Comparison of ENCODE assay signal across 23 cellular contexts in the genomic region with DNA sequence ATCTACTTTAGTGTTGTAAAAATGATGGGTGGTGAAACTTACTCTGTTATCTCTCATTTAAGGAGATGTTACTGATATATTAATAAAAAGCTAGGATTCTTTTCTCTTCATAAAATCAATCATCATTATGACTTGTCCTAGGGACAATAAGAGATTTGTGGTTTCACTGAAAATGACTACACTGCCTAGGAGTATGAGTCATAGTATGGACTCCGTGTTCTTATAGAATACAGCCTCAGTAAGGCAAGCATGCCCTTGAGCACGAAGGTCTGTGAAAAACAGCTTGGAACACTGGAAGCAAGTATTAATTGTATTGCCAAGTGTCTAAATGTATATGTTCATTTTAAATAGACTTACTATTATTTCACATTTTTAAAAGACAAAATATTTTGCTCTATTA.
DNase-seq lines count a peak whose midpoint lies in the region; ATAC-seq, FAIRE-seq and TF ChIP-seq lines count a peak whose summit lies in the region.
"Had no signal": no experiment of that assay in that cellular context is flagged by ENCODE, and none has a peak within 500 bp of the region (broad histone marks: within the 10 kb centered on the region; RNA-seq: fewer than 3 reads in every experiment).

No MANE protein-coding gene starts in this region.

- H3K27me3 ChIP-seq in spleen (replicated peaks in 1 of 7) = no peaks in the 10 kb centered on the region
- H3K27me3 ChIP-seq: body of pancreas, upper lobe of right lung had no signal

- 53 to 72% (median 57%) methylated on average over 2 of the region's 2 CpGs for WGBS in spleen, 5 donors

- FAIRE-seq in GM12892 (lab: Jason Lieb, UNC) = no peak

- POLR2A ChIA-PET in RWPE1 (lab: Yijun Ruan, JAX; ENCODE audit: low non-redundant PET) = no interaction called here

- no peaks in the 10 kb centered on the region for H3K9me3 ChIP-seq in spleen
- H3K9me3 ChIP-seq: body of pancreas, psoas muscle, upper lobe of right lung had no signal

- intact Hi-C loops in spleen (cut with DNase I; ENCODE audit: low total_unique reads) = no loop called here
- intact Hi-C loops in Right ventricle myocardium superior (cut with DNase I) = no loop called here

- H3K27ac ChIP-seq in RWPE1 = no peak overlapping the region
- no peak overlapping the region for H3K27ac ChIP-seq in spleen
- H3K27ac ChIP-seq: body of pancreas, coronary artery, psoas muscle, upper lobe of right lung had no signal

- peak; percentile 73 for DNase-seq in HT1080 (ENCODE audit: low read depth)
- DNase-seq in RWPE1 (ENCODE audit: low spot score) = peak; percentile 3
- peak; percentile 54 for DNase-seq in epithelial cell of esophagus (ENCODE audit: low read depth)
- DNase-seq in renal cortical epithelial cell (ENCODE audit: low read depth) = peak; percentile 7
- no peak for DNase-seq in spleen
- no peak for DNase-seq in GM12892 (ENCODE audit: insufficient read length)
- no peak for DNase-seq in Right ventricle myocardium superior
- no peak for DNase-seq in NCI-H2227 (lab: John Stamatoyannopoulos, UW; ENCODE audit: unreplicated experiment)
- DNase-seq: activated CD4-positive, alpha-beta T cell treated with anti-CD3 and anti-CD28 coated beads, Interleukin-2, amount 50 U/mL, for 4 hours; activated naive CD4-positive, alpha-beta T cell treated with anti-CD3 and anti-CD28 coated beads, Interleukin-2, amount 50 U/mL, for 16 hours; activated T-cell treated with anti-CD3 and anti-CD28 coated beads, Interleukin-2, amount 50 U/mL, for 1 hour; body of pancreas; COR-L47; EL; midbrain; MM.1S; NCI-H1694 treated with DMSO at 0.1 percent for 48 hours; NCI-H446 treated with DMSO at 0.1 percent for 48 hours; psoas muscle; SHP77 treated with DMSO at 0.1 percent for 48 hours; T-helper 2 cell; upper lobe of right lung had no signal

- TF ChIP-seq POLR2A in spleen (IDR thresholded peaks at IDR 0.05) (no peak), GM12892 (IDR thresholded peaks at IDR 0.05; ENCODE audit: low read depth, low read length) (no peak)

- no peaks in the 10 kb centered on the region for H3K4me1 ChIP-seq in spleen
- H3K4me1 ChIP-seq: body of pancreas, psoas muscle, upper lobe of right lung had no signal

- CTCF ChIA-PET in RWPE1 (lab: Yijun Ruan, JAX) = interaction anchor here (0.6 kb wide), 1 partner anchor 1007 kb away, joined by 5 read pairs; no protein-coding TSS in a partner anchor

- no peak overlapping the region for H3K4me3 ChIP-seq in epithelial cell of esophagus (ENCODE audit: low read length)
- no peak overlapping the region for H3K4me3 ChIP-seq in spleen
- H3K4me3 ChIP-seq: body of pancreas, coronary artery, psoas muscle, upper lobe of right lung had no signal

- TF ChIP-seq CTCF in RWPE1 (conservative IDR thresholded peaks at IDR 0.05; ENCODE audit: low read depth) = no peak
- no peak for TF ChIP-seq CTCF in epithelial cell of esophagus (IDR thresholded peaks at IDR 0.05; ENCODE audit: insufficient read depth, low read depth, low read length, missing control alignments)
- TF ChIP-seq CTCF in spleen (IDR thresholded peaks at IDR 0.05 in 8 of 11, conservative IDR thresholded peaks at IDR 0.05 in 3 of 11) = no peak

- H3K36me3 ChIP-seq in spleen = no peaks in the 10 kb centered on the region
- H3K36me3 ChIP-seq: upper lobe of right lung had no signal

- ATAC-seq in Right ventricle myocardium superior (ENCODE audit: poor library complexity) = no peak
- ATAC-seq: body of pancreas, psoas muscle, upper lobe of right lung had no signal

Comparison
In these comparisons a context has a peak if more than half of its experiments do, and no peak if none do; other contexts are left out.
1. DNase-seq: peak in HT1080 (single experiment), RWPE1 (single experiment), epithelial cell of esophagus (single experiment) and renal cortical epithelial cell (single experiment); none in spleen (single experiment), GM12892 (single experiment), Right ventricle myocardium superior (single experiment) and NCI-H2227 (single experiment).